Comparison of ENCODE assay signal across 1 cellular context in the genomic region with DNA sequence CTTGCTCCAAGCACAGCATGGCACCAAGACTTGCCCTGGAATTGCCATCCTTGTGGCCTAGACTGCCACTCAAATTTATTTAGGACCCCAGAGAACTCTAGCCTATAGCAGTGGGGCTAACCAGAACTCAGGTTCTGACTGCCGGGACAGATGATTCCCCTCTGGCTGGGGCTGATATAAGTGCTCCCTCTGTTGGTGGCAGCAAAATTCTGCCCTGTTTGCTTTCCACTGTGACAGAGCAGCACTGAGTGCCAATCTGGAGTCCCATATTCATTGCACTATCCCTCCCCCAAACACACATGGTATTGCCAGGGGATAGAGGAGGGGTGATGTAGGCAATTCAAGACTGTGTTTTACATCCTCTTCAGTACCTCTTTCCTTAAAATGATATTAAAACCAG.
TF ChIP-seq lines count a peak whose summit lies in the region.

No MANE protein-coding gene starts in this region.

TF ChIP-seq in WTC11, 78 proteins besides CTCF, POLR2A, EP300 and RAD21 (continued from another document):
- TF ChIP-seq PREB (CRISPR knock-in tag; IDR thresholded peaks at IDR 0.05; ENCODE audit: borderline replicate concordance): no peak
- TF ChIP-seq NR3C1 (CRISPR knock-in tag; conservative IDR thresholded peaks at IDR 0.05; ENCODE audit: low read depth): no peak
- TF ChIP-seq, protein P1, sequence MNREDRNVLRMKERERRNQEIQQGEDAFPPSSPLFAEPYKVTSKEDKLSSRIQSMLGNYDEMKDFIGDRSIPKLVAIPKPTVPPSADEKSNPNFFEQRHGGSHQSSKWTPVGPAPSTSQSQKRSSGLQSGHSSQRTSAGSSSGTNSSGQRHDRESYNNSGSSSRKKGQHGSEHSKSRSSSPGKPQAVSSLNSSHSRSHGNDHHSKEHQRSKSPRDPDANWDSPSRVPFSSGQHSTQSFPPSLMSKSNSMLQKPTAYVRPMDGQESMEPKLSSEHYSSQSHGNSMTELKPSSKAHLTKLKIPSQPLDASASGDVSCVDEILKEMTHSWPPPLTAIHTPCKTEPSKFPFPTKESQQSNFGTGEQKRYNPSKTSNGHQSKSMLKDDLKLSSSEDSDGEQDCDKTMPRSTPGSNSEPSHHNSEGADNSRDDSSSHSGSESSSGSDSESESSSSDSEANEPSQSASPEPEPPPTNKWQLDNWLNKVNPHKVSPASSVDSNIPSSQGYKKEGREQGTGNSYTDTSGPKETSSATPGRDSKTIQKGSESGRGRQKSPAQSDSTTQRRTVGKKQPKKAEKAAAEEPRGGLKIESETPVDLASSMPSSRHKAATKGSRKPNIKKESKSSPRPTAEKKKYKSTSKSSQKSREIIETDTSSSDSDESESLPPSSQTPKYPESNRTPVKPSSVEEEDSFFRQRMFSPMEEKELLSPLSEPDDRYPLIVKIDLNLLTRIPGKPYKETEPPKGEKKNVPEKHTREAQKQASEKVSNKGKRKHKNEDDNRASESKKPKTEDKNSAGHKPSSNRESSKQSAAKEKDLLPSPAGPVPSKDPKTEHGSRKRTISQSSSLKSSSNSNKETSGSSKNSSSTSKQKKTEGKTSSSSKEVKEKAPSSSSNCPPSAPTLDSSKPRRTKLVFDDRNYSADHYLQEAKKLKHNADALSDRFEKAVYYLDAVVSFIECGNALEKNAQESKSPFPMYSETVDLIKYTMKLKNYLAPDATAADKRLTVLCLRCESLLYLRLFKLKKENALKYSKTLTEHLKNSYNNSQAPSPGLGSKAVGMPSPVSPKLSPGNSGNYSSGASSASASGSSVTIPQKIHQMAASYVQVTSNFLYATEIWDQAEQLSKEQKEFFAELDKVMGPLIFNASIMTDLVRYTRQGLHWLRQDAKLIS (CRISPR knock-in tag; IDR thresholded peaks at IDR 0.05; ENCODE audit: borderline replicate concordance): no peak
- no peak for TF ChIP-seq ETV6 (CRISPR knock-in tag; IDR thresholded peaks at IDR 0.05)
- no peak for TF ChIP-seq USF2 (CRISPR knock-in tag; IDR thresholded peaks at IDR 0.05)
- no peak for TF ChIP-seq NFE2L1 (CRISPR knock-in tag; IDR thresholded peaks at IDR 0.05)
- no peak for TF ChIP-seq ZNF423 (CRISPR knock-in tag; IDR thresholded peaks at IDR 0.05)
- TF ChIP-seq NR1H2 (CRISPR knock-in tag; IDR thresholded peaks at IDR 0.05): no peak
- no peak for TF ChIP-seq ELF4 (CRISPR knock-in tag; IDR thresholded peaks at IDR 0.05; ENCODE audit: low read depth)
- TF ChIP-seq, protein P2, sequence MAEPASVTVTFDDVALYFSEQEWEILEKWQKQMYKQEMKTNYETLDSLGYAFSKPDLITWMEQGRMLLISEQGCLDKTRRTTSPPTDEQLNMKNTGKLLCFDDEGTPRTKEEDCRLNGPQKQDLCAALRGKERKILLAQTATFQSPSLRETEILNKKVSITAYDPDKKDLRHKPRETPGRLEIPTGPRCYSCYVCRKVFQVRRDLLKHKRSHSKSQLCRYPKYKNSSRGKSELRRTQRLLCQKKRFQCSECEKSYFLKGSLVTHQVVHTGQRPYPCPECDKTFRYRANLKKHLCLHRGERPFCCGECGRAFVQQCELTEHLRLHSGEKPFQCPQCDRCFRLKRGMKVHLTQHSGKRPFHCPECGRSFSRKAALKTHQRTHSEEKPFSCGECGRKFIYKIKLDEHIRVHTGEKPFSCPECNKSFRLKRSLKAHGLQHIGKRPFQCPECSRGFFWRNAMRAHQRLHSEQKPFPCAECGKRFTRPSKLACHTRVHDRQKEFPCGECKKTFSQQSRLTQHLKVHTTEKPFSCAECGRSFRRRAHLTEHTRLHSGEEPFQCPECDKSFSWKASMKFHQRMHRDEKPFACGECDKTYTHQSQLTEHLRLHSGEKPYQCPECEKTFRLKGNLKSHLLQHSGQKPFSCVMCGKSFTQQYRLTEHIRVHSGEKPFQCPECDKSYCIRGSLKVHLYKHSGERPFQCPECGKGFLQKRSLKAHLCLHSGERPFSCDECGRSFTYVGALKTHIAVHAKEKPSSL (CRISPR knock-in tag; conservative IDR thresholded peaks at IDR 0.05): no peak
- no peak for TF ChIP-seq GABPB1 (CRISPR knock-in tag; IDR thresholded peaks at IDR 0.05)
